ENCODE assay signal across 8 cellular contexts in the genomic region with DNA sequence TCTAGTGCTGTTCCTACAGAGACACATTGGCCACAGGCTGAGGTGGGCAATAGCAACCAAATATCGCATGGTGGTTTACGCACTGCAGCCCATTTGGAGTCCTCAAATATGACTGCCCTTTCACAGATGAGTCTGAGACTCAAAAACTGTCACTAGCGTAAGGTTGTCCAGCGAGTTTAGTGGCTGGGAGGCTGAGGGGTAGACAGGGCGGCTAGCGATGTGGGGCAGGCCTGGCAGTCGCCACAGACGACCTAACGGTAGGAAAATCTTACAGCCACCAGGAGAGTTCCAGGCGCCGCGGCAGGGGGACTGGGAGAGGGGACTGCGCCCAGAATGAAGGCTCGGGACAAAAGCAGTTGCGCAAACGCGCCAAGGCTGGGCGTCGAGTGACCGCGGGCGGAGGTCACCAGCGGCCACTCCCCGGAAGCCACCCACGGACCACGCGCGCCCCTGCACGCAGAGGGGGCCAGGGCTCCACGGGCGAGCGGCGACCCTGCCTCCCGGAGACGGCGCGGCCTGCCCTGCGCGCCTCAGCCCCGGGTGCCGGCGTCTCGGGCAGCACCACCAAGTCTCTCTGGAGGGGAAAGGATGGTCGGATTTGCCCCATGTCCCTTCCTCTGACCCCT.
DNase-seq lines count a peak whose midpoint lies in the region; ATAC-seq and TF ChIP-seq lines count a peak whose summit lies in the region.

No MANE protein-coding gene starts in this region.

- H3K9me3 ChIP-seq in BLaER1 (no peaks in the 10 kb centered on the region), muscle layer of duodenum (ENCODE audit: control insufficient read depth in 1 of 2, low read length in 2 of 2) (no peaks in the 10 kb centered on the region)

- H3K4me1 ChIP-seq in BLaER1 (peaks cover 75% of the 10 kb centered on the region), muscle layer of duodenum (ENCODE audit: control insufficient read depth in 1 of 2, insufficient read depth in 2 of 2, low read length in 2 of 2) (peaks cover 24 to 32% of the 10 kb centered on the region in 2 donors)

- H3K9ac ChIP-seq in BLaER1, result peak overlapping the region; percentile 98

- peak overlapping the region; percentile 97 for H3K27ac ChIP-seq in BLaER1
- H3K27ac ChIP-seq in muscle layer of duodenum (ENCODE audit: low read length), result peak overlapping the region; percentile 91

- H3K36me3 ChIP-seq in BLaER1 (peaks cover 8% of the 10 kb centered on the region; the same call in 1 of the 2 replicates), muscle layer of duodenum (ENCODE audit: control insufficient read depth in 1 of 2, insufficient read depth in 2 of 2, low read length in 2 of 2) (peaks cover 0 to 10% of the 10 kb centered on the region in 2 donors)

- peak; percentile 17 for ATAC-seq in GM21717 (IDR thresholded peaks at IDR 0.05; ENCODE audit: unreplicated experiment)
- no peak for ATAC-seq in HG03354 (IDR thresholded peaks at IDR 0.05; ENCODE audit: poor library complexity, severe bottlenecking, unreplicated experiment)

- DNase-seq in SHP77 (lab: John Stamatoyannopoulos, UW) (peak; percentile 30 to 35), epithelial cell of esophagus (ENCODE audit: low read depth) (no peak), SKM-1 (lab: John Stamatoyannopoulos, UW; ENCODE audit: unreplicated experiment) (no peak), HCEC 1CT (no peak)

- H3K4me2 ChIP-seq in BLaER1, result peak overlapping the region; percentile 92

- no peaks in the 10 kb centered on the region for H3K27me3 ChIP-seq in BLaER1
- H3K27me3 ChIP-seq in muscle layer of duodenum (ENCODE audit: low read depth, low read length), result no peaks in the 10 kb centered on the region

- TF ChIP-seq CTCF in epithelial cell of esophagus (IDR thresholded peaks at IDR 0.05; ENCODE audit: insufficient read depth, low read depth, low read length, missing control alignments), result no peak

- H3K4me3 ChIP-seq in BLaER1, result peak overlapping the region; percentile 93
- H3K4me3 ChIP-seq in epithelial cell of esophagus (ENCODE audit: low read length), result peak overlapping the region; percentile 59
- H3K4me3 ChIP-seq in muscle layer of duodenum (ENCODE audit: low read depth in 1 of 2, low read length in 2 of 2), result peak overlapping the region; percentile 30 to 75

- peaks cover 43% of the 10 kb centered on the region for H4K20me1 ChIP-seq in BLaER1

Comparison
In these comparisons a context has a peak if more than half of its experiments do, and no peak if none do; other contexts are left out.
1. DNase-seq: peak in SHP77 (2 of 2); none in epithelial cell of esophagus (single experiment), SKM-1 (single experiment) and HCEC 1CT (single experiment).
2. Peak in every context shown above with its lines, with median percentiles within 50 percentile points of each other: H3K4me3 ChIP-seq.